In the genomic region with DNA sequence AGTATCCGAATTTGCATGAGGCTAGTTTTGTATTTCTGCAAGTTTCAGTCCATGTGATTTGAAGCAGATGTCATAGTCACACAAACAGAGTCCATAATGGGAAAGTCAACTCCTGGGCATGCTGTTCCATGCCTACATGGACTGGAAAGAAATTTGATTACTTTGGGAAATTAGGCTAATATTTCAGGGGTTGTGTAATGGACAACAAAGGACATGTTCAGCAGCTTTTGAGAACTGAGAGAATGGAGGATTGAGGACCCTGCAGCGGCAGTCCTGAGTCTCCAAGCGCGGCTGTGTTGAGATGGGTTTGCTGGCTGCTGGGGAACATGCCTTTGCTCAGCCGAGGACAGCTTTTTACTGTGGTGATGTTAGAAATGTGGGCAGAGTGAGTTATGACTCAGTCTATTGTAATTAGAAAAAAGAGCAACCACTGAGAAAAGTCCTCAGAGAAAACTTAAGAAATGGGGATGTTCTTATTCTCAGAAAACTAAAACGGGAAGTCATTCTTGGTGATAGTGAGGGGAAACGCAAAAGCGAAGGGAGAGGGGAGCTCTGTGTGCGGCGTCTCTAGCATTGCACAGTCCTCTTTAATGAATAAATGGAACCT, we compare ENCODE assay signal across 9 cellular contexts.
DNase-seq lines count a peak whose midpoint lies in the region; ATAC-seq and TF ChIP-seq lines count a peak whose summit lies in the region.
"Had no signal": no experiment of that assay in that cellular context is flagged by ENCODE, and none has a peak within 500 bp of the region (broad histone marks: within the 10 kb centered on the region; RNA-seq: fewer than 3 reads in every experiment).

No MANE protein-coding gene starts in this region.

- H3K36me3 Mint-ChIP-seq in activated naive CD8-positive, alpha-beta T cell, result no peaks in the 10 kb centered on the region
- H3K36me3 Mint-ChIP-seq in natural killer cell, result no peaks in the 10 kb centered on the region
- no peaks in the 10 kb centered on the region for H3K36me3 Mint-ChIP-seq in type B pancreatic cell

- H3K9me2 ChIP-seq in Karpas-422 (replicated peaks; ENCODE audit: insufficient read depth, low read length), result no peaks in the 10 kb centered on the region

- H3K4me3 ChIP-seq in GM12865 (ENCODE audit: low read depth, low read length), result peak overlapping the region; percentile 48
- peak overlapping the region; percentile 37 for H3K4me3 ChIP-seq in Karpas-422 (ENCODE audit: low read length)

- TF ChIP-seq CTCF in GM12865 (IDR thresholded peaks at IDR 0.05; ENCODE audit: insufficient read depth, low read depth, low read length, missing control alignments) (no peak), natural killer cell (IDR thresholded peaks at IDR 0.05) (no peak), type B pancreatic cell (conservative IDR thresholded peaks at IDR 0.05) (no peak)

- no peaks in the 10 kb centered on the region for H3K9me3 ChIP-seq in Karpas-422 (ENCODE audit: low read length)

- no peaks in the 10 kb centered on the region for H3K27me3 ChIP-seq in Karpas-422 (ENCODE audit: low read length)

- H3K9ac ChIP-seq in Karpas-422 (ENCODE audit: low read length), result peak overlapping the region; percentile 57

- peak overlapping the region; percentile 81 for H3K4me3 Mint-ChIP-seq in activated naive CD8-positive, alpha-beta T cell
- H3K4me3 Mint-ChIP-seq in natural killer cell (peak overlapping the region; percentile 51), type B pancreatic cell (no peak overlapping the region)
- H3K4me3 Mint-ChIP-seq: nephron had no signal

- peak overlapping the region; percentile 82 for H3K27ac Mint-ChIP-seq in activated naive CD8-positive, alpha-beta T cell
- peak overlapping the region in 1 of 2 donors; percentile 76 for H3K27ac Mint-ChIP-seq in natural killer cell
- H3K27ac Mint-ChIP-seq in type B pancreatic cell, result no peak overlapping the region
- H3K27ac Mint-ChIP-seq: nephron had no signal

- H3K4me1 ChIP-seq in Karpas-422 (ENCODE audit: low read length), result peaks cover 58% of the 10 kb centered on the region

- H3K9me3 Mint-ChIP-seq in activated naive CD8-positive, alpha-beta T cell (ENCODE audit: low read depth), result no peaks in the 10 kb centered on the region
- H3K9me3 Mint-ChIP-seq in natural killer cell, result no peaks in the 10 kb centered on the region
- H3K9me3 Mint-ChIP-seq in type B pancreatic cell, result no peaks in the 10 kb centered on the region
- H3K9me3 Mint-ChIP-seq: nephron had no signal

- ATAC-seq in GM21619 (IDR thresholded peaks at IDR 0.05; ENCODE audit: unreplicated experiment), result peak; percentile 81
- peak; percentile 21 to 54 (median 48) for ATAC-seq in natural killer cell

- H2AFZ ChIP-seq in Karpas-422 (ENCODE audit: low read length), result peak overlapping the region; percentile 29; the same call in 1 of the 2 replicates

- peak overlapping the region; percentile 71 for H3K4me2 ChIP-seq in Karpas-422 (ENCODE audit: low read depth, low read length, poor library complexity, severe bottlenecking)

- DNase-seq in GM12865 (ENCODE audit: low read depth) (peak; percentile 92), Karpas-422 (peak; percentile 80), natural killer cell (no peak), GOT3 (lab: John Stamatoyannopoulos, UW) (no peak), islet precursor cell (no peak), type B pancreatic cell (ENCODE audit: extremely low spot score, unreplicated experiment) (no peak)

- H3K79me2 ChIP-seq in Karpas-422 (ENCODE audit: low read length), result no peaks in the 10 kb centered on the region

- no peaks in the 10 kb centered on the region for H3K27me3 Mint-ChIP-seq in activated naive CD8-positive, alpha-beta T cell
- H3K27me3 Mint-ChIP-seq in natural killer cell (ENCODE audit: low read depth in 2 of 2), result no peaks in the 10 kb centered on the region
- H3K27me3 Mint-ChIP-seq in type B pancreatic cell, result peaks cover 6% of the 10 kb centered on the region

- intact Hi-C loops in natural killer cell (cut with micrococcal nuclease), result no loop called here

- H4K20me1 ChIP-seq in Karpas-422 (ENCODE audit: insufficient read depth, low read depth, low read length), result no peaks in the 10 kb centered on the region

- H3K36me3 ChIP-seq in Karpas-422 (ENCODE audit: insufficient read depth, low read length), result no peaks in the 10 kb centered on the region

- peak overlapping the region; percentile 99 for H3K27ac ChIP-seq in Karpas-422 (ENCODE audit: low read length)

- peaks cover 46% of the 10 kb centered on the region for H3K4me1 Mint-ChIP-seq in activated naive CD8-positive, alpha-beta T cell (ENCODE audit: low read depth)
- H3K4me1 Mint-ChIP-seq in natural killer cell (peaks cover 26 to 39% of the 10 kb centered on the region in 2 donors), type B pancreatic cell (ENCODE audit: unreplicated experiment) (peaks cover 6% of the 10 kb centered on the region)

Comparison
In these comparisons a context has a peak if more than half of its experiments do, and no peak if none do; other contexts are left out.
1. DNase-seq: peak in GM12865 (single experiment) and Karpas-422 (single experiment); none in natural killer cell (single experiment), GOT3 (single experiment), islet precursor cell (single experiment) and type B pancreatic cell (single experiment).